In genomic region chr12:14366211-14366762, GRCh38 we compare ENCODE assay signal across 8 cellular contexts. TPM values are rescaled to one million over a fixed set of nuclear protein-coding genes. Genes with fewer than 3 reads are reported as not detected.
DNase-seq lines count a peak whose midpoint lies in the region; ATAC-seq and TF ChIP-seq lines count a peak whose summit lies in the region.

No MANE protein-coding gene starts in this region.

- CTCF ChIA-PET in T-cell (lab: Charles Lee) = interaction anchor here (0.8 to 3.0 kb wide), 27 partner anchors 8 to 596 kb away, joined by 3 to 115 read pairs (median 6); partner anchors contain the start of genes C12orf60 (in 1 of the 2) and WBP11 (in 1 of the 2)

- WGBS in GM23248 (ENCODE audit: low coverage in 1 of 2, low lambda C conversion rate in 2 of 2, missing lambda C conversion rate in 2 of 2), 2 experiments = 1 to 2% methylated on average over 5 of the region's 5 CpGs

- peaks cover 41 to 49% (median 49%) of the 10 kb centered on the region in 3 donors for H3K4me1 Mint-ChIP-seq in T-cell

- peaks cover 51% of the 10 kb centered on the region for H3K79me2 ChIP-seq in GM23248 (ENCODE audit: insufficient read depth)
- peaks cover 17% of the 10 kb centered on the region for H3K79me2 ChIP-seq in parathyroid adenoma

- TF ChIP-seq CTCF in AG09309 (IDR thresholded peaks at IDR 0.05; ENCODE audit: control insufficient read depth, insufficient read depth, low read depth, low read length, missing control alignments) (peak; percentile 20), fibroblast of pulmonary artery (IDR thresholded peaks at IDR 0.05; ENCODE audit: low read length, missing control alignments) (peak; percentile 7), parathyroid adenoma (IDR thresholded peaks at IDR 0.05) (peak; percentile 46)

- ATAC-seq in T-cell (replicated peaks in 1 of 4) = no peak
- no peak for ATAC-seq in GM21786 (IDR thresholded peaks at IDR 0.05; ENCODE audit: unreplicated experiment)

- POLR2A ChIA-PET in T-cell (lab: Charles Lee) = interaction anchor here (0.6 to 2.3 kb wide), 25 partner anchors 10 to 582 kb away, joined by 3 to 56 read pairs (median 6); a partner anchor contains a TSS

- H2AFZ ChIP-seq in GM23248 = peak overlapping the region; percentile 85
- H2AFZ ChIP-seq in parathyroid adenoma = peak overlapping the region; percentile 86

- no peaks in the 10 kb centered on the region for H3K9me2 ChIP-seq in GM23248 (ENCODE audit: insufficient read depth)

- H3K36me3 Mint-ChIP-seq in T-cell = peaks cover 18% of the 10 kb centered on the region

- H3K9me3 ChIP-seq in GM23248 (ENCODE audit: low read depth) (no peaks in the 10 kb centered on the region), parathyroid adenoma (ENCODE audit: control insufficient read depth, low read length) (no peaks in the 10 kb centered on the region)

- no peaks in the 10 kb centered on the region for H4K20me1 ChIP-seq in GM23248 (ENCODE audit: insufficient read depth)

- in situ Hi-C loops in GM23248 (cut with MboI) = no loop called here

- H3K4me3 ChIP-seq in AG09309 (ENCODE audit: control insufficient read depth, low read depth, low read length) (peak overlapping the region; percentile 73), GM23248 (peak overlapping the region; percentile 95), fibroblast of pulmonary artery (replicated peaks; ENCODE audit: low read depth, low read length) (peak overlapping the region; percentile 63), parathyroid adenoma (ENCODE audit: low read depth, low read length) (peak overlapping the region; percentile 96)

- H3K27ac Mint-ChIP-seq in T-cell = peak overlapping the region; percentile 95 to 98

- no peaks in the 10 kb centered on the region for H3K27me3 ChIP-seq in GM23248 (replicated peaks; ENCODE audit: insufficient read depth)
- no peaks in the 10 kb centered on the region for H3K27me3 ChIP-seq in parathyroid adenoma (ENCODE audit: control insufficient read depth, insufficient read depth, low read length)

- no peaks in the 10 kb centered on the region for H3K36me3 ChIP-seq in GM23248 (ENCODE audit: low read depth)
- H3K36me3 ChIP-seq in parathyroid adenoma (ENCODE audit: control insufficient read depth, insufficient read depth, low read length) = no peaks in the 10 kb centered on the region

- peak overlapping the region; percentile 75 to 90 (median 85) for H3K4me3 Mint-ChIP-seq in T-cell

- DNase-seq in AG09309 (ENCODE audit: low read depth) (no peak), GM23248 (peak; percentile 60), T-cell (peak in 1 of 34 experiments; percentile 5), fibroblast of pulmonary artery (ENCODE audit: low read depth) (peak; percentile 64), ecto neural progenitor cell (ENCODE audit: low spot score) (no peak)
- no peak for DNase-seq in stimulated activated CD4-positive, alpha-beta T cell treated with anti-CD3 and anti-CD28 coated beads, Interleukin-4, amount 100 ng/mL, for 4 hours

- H3K9ac ChIP-seq in GM23248 (peak overlapping the region; percentile 91), parathyroid adenoma (peak overlapping the region; percentile 0)

- no peaks in the 10 kb centered on the region for H3K27me3 Mint-ChIP-seq in T-cell

- peaks cover 26% of the 10 kb centered on the region for H3F3A ChIP-seq in GM23248 (ENCODE audit: insufficient read depth)

- H3K4me2 ChIP-seq in GM23248 (ENCODE audit: unreplicated experiment) (peak overlapping the region; percentile 89), parathyroid adenoma (ENCODE audit: low read length) (peak overlapping the region; percentile 72)

- H3K27ac ChIP-seq in GM23248 (peak overlapping the region; percentile 95), parathyroid adenoma (peak overlapping the region; percentile 97)

- H3K4me1 ChIP-seq in GM23248 (ENCODE audit: insufficient read depth) (peaks cover 16% of the 10 kb centered on the region), parathyroid adenoma (peaks cover 2% of the 10 kb centered on the region)

- H3K9me3 Mint-ChIP-seq in T-cell = no peaks in the 10 kb centered on the region

RNA-seq across cellular contexts. Expression of gene ATF7IP, which starts 0.8 kb away (rescaled TPM):
- total RNA-seq in GM23248 (2014; rRNA removed; shearing (Covaris generic)) = 14.3 and 17.7 TPM in 2 replicates
- 24.3 and 24.9 TPM in 2 replicates for polyA plus RNA-seq in GM23248 (2016; fragmentation: Nextera tagmentation; extraction: Ambion mirVana)
- 100 to 1,000 TPM; 112 to 165 (median 147) TPM for total RNA-seq in T-cell

Comparison
In these comparisons a context has a peak if more than half of its experiments do, and no peak if none do; other contexts are left out.
1. DNase-seq: peak in GM23248 (single experiment) and fibroblast of pulmonary artery (single experiment); none in AG09309 (single experiment), ecto neural progenitor cell (single experiment) and stimulated activated CD4-positive, alpha-beta T cell treated with anti-CD3 and anti-CD28 coated beads, Interleukin-4, amount 100 ng/mL, for 4 hours (0 of 2).
2. Peak in every context shown above with its lines, with median percentiles within 50 percentile points of each other: H3K4me3 ChIP-seq and CTCF ChIP-seq.